8 cellular contexts compared by ENCODE assay signal in the genomic region with DNA sequence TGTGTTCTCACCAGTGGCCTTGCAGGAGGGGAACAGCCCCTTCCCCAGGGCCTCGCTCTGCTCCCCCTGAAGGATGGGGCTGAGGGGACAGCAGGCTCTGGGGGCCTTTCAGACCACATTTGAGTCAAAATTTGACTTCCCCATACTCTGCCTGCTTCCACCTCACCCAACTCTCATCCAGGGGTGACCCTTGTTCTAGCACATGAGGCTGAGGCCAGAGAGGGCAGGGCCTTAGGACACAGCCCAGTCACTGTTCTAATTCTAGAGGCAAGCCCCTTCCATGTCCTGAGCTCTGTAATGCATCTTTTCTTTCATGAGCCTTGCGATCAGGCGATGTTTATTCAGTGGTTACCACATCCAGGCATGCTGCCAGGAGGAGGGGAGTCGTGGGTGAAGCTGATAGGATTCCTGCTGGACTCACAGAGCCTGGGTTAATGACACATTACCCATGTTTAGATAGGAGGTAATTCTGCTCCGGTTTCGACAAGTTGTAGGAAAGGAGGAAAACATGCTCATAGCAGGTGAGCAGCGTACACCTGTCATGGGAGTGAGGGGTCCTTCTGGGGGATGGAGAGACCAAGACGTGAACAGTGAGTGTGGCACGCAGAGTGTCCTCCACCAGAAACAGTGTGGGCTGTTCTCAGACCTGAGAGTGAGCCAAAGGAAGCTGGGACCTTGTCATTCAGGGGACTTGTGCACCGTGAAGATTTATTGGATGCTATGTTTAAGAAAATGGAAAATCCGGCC. TPM values are rescaled to one million over a fixed set of nuclear protein-coding genes. Genes with fewer than 3 reads are reported as not detected.
DNase-seq lines count a peak whose midpoint lies in the region; ATAC-seq, FAIRE-seq and TF ChIP-seq lines count a peak whose summit lies in the region.
"Had no signal": no experiment of that assay in that cellular context is flagged by ENCODE, and none has a peak within 500 bp of the region (broad histone marks: within the 10 kb centered on the region; RNA-seq: fewer than 3 reads in every experiment).

No MANE protein-coding gene starts in this region.

- peaks cover 6% of the 10 kb centered on the region for H3K9me3 Mint-ChIP-seq in type B pancreatic cell

- peaks cover 55% of the 10 kb centered on the region for H3K4me1 ChIP-seq in mucosa of descending colon (ENCODE audit: low read depth)

- intact Hi-C loops in mucosa of descending colon (cut with DNase I, micrococcal nuclease), result no loop called here

- H3K4me3 Mint-ChIP-seq in type B pancreatic cell, result peak overlapping the region; percentile 8

- ATAC-seq in mucosa of descending colon (peak; percentile 74), GM19023 (IDR thresholded peaks at IDR 0.05; ENCODE audit: unreplicated experiment) (no peak)

- H3K27ac Mint-ChIP-seq in type B pancreatic cell, result peak overlapping the region; percentile 95

- FAIRE-seq in GM12891 (lab: Jason Lieb, UNC), result peak; percentile 64
- FAIRE-seq: colon had no signal

- no peaks in the 10 kb centered on the region for H3K9me3 ChIP-seq in mucosa of descending colon

- H3K36me3 Mint-ChIP-seq in type B pancreatic cell, result peaks cover 22% of the 10 kb centered on the region

- H3K27ac ChIP-seq in epithelial cell of prostate, result peak overlapping the region; percentile 64

- no peaks in the 10 kb centered on the region for H3K27me3 Mint-ChIP-seq in type B pancreatic cell

- peaks cover 7% of the 10 kb centered on the region for H3K36me3 ChIP-seq in mucosa of descending colon (ENCODE audit: low read depth)

- DNase-seq in GM12891 (ENCODE audit: insufficient read length, low spot score) (no peak), NCI-H1694 treated with DMSO at 0.1 percent for 48 hours (lab: John Stamatoyannopoulos, UW) (peak; percentile 34), UCSD-AML1 (lab: John Stamatoyannopoulos, UW; ENCODE audit: unreplicated experiment) (peak; percentile 68), epithelial cell of prostate (ENCODE audit: low read depth, low spot score) (peak; percentile 92), mucosa of descending colon (peak; percentile 88 to 96 (median 90)), type B pancreatic cell (ENCODE audit: extremely low spot score, unreplicated experiment) (no peak)

- no peak for TF ChIP-seq CTCF in mucosa of descending colon (IDR thresholded peaks at IDR 0.05)
- TF ChIP-seq CTCF in type B pancreatic cell (conservative IDR thresholded peaks at IDR 0.05), result no peak

- peak; percentile 52; the same call in 1 of the 2 replicates for TF ChIP-seq POLR2A in GM12891 (IDR thresholded peaks at IDR 0.05; ENCODE audit: low read depth, low read length)

- H3K4me3 ChIP-seq in mucosa of descending colon, result no peak overlapping the region

- H3K4me1 Mint-ChIP-seq in type B pancreatic cell (ENCODE audit: unreplicated experiment), result peaks cover 29% of the 10 kb centered on the region

TF ChIP-seq in GM12891, 5 proteins besides CTCF, POLR2A, EP300 and RAD21:
- no peak for TF ChIP-seq POU2F2 (IDR thresholded peaks at IDR 0.05; ENCODE audit: low read depth, low read length)
- peak; percentile 12; the same call in 1 of the 2 replicates for TF ChIP-seq SPI1 (IDR thresholded peaks at IDR 0.05; ENCODE audit: low read depth, low read length)
- no peak for TF ChIP-seq POLR2AphosphoS5 (IDR thresholded peaks at IDR 0.05; ENCODE audit: low read depth, low read length)
- no peak for TF ChIP-seq PAX5 (IDR thresholded peaks at IDR 0.05; ENCODE audit: insufficient read depth, low read length, severe bottlenecking)
- TF ChIP-seq TAF1 (IDR thresholded peaks at IDR 0.05; ENCODE audit: low read depth, low read length), result no peak

RNA-seq across cellular contexts. Expression of a gene that starts 9.3 kb away (rescaled TPM):
- 4,709 TPM for polyA plus RNA-seq in GM12891 (2012; ENCODE audit: low read depth, missing spikeins)
- total RNA-seq in mucosa of descending colon (1,000 to 10,000 TPM in 2 of 3 donors, 100 to 1,000 TPM in 1; 873 to 1,110 (median 1,027) TPM), type B pancreatic cell (ENCODE audit: low replicate concordance) (1,437 and 1,455 TPM in 2 replicates)

RNA-seq across cellular contexts. Expression of a gene that starts 12.9 kb away (rescaled TPM):
- polyA plus RNA-seq in GM12891 (2012; ENCODE audit: low read depth, missing spikeins), result 0.14 TPM
- total RNA-seq in mucosa of descending colon (1 to 10 TPM in 2 of 3 donors, under 1 TPM in 1; 0.67 to 7.7 (median 4.3) TPM), type B pancreatic cell (ENCODE audit: low replicate concordance) (not detected in 2 replicates)

RNA-seq across cellular contexts. Expression of a gene that starts 18.8 kb away (rescaled TPM):
- polyA plus RNA-seq in GM12891 (2012; ENCODE audit: low read depth, missing spikeins), result 13.9 TPM
- 10 to 100 TPM; 35.0 to 40.3 (median 35.2) TPM for total RNA-seq in mucosa of descending colon
- total RNA-seq in type B pancreatic cell (ENCODE audit: low replicate concordance), result 39.3 and 41.9 TPM in 2 replicates

RNA-seq across cellular contexts. Expression of a gene that starts 20.5 kb away (rescaled TPM):
- 29.5 TPM for polyA plus RNA-seq in GM12891 (2012; ENCODE audit: low read depth, missing spikeins)
- 100 to 1,000 TPM in 2 of 3 donors, 10 to 100 TPM in 1; 79.9 to 176 (median 113) TPM for total RNA-seq in mucosa of descending colon
- 73.3 and 86.7 TPM in 2 replicates for total RNA-seq in type B pancreatic cell (ENCODE audit: low replicate concordance)

RNA-seq across cellular contexts. Expression of a gene that starts 32.7 kb away (rescaled TPM):
- polyA plus RNA-seq in GM12891 (2012; ENCODE audit: low read depth, missing spikeins), result 0.06 TPM
- total RNA-seq in mucosa of descending colon (1 to 10 TPM in 2 of 3 donors, not detected in 1; 2.4 to 3.5 TPM), type B pancreatic cell (ENCODE audit: low replicate concordance) (not detected in 2 replicates)

Comparison
In these comparisons a context has a peak if more than half of its experiments do, and no peak if none do; other contexts are left out.
1. DNase-seq: peak in NCI-H1694 treated with DMSO at 0.1 percent for 48 hours (single experiment), UCSD-AML1 (single experiment), epithelial cell of prostate (single experiment) and mucosa of descending colon (3 of 3); none in GM12891 (single experiment) and type B pancreatic cell (single experiment).